Comparison of ENCODE assay signal across 2 cellular contexts in the genomic region with DNA sequence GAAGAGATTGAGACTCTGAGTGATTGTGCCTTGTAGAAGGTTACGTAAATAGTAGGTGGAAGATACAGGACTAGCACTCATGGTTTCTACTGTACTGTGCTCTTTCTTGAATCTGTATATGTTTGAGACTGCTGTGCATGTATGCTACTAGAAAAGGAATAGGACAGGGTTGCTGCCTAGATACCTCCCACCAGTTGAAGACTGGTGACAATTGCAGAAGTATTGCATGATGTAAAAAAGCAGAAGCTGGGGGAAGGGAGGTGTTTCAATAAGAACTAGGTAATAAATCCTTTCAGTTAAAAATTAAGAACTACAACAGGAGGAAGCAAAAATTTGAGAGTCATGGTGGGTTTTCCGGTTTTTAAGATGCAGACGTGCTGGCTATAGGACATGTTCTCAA.
TF ChIP-seq lines count a peak whose summit lies in the region.

No MANE protein-coding gene starts in this region.

TF ChIP-seq in K562, 482 proteins besides CTCF, POLR2A, EP300 and RAD21 (continued from another document and continues in another):
- TF ChIP-seq, protein P1, sequence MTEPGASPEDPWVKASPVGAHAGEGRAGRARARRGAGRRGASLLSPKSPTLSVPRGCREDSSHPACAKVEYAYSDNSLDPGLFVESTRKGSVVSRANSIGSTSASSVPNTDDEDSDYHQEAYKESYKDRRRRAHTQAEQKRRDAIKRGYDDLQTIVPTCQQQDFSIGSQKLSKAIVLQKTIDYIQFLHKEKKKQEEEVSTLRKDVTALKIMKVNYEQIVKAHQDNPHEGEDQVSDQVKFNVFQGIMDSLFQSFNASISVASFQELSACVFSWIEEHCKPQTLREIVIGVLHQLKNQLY (CRISPR knock-in tag; conservative IDR thresholded peaks at IDR 0.05): no peak
- TF ChIP-seq, protein P2, sequence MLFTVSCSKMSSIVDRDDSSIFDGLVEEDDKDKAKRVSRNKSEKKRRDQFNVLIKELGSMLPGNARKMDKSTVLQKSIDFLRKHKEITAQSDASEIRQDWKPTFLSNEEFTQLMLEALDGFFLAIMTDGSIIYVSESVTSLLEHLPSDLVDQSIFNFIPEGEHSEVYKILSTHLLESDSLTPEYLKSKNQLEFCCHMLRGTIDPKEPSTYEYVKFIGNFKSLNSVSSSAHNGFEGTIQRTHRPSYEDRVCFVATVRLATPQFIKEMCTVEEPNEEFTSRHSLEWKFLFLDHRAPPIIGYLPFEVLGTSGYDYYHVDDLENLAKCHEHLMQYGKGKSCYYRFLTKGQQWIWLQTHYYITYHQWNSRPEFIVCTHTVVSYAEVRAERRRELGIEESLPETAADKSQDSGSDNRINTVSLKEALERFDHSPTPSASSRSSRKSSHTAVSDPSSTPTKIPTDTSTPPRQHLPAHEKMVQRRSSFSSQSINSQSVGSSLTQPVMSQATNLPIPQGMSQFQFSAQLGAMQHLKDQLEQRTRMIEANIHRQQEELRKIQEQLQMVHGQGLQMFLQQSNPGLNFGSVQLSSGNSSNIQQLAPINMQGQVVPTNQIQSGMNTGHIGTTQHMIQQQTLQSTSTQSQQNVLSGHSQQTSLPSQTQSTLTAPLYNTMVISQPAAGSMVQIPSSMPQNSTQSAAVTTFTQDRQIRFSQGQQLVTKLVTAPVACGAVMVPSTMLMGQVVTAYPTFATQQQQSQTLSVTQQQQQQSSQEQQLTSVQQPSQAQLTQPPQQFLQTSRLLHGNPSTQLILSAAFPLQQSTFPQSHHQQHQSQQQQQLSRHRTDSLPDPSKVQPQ (CRISPR knock-in tag; IDR thresholded peaks at IDR 0.05; ENCODE audit: borderline replicate concordance): no peak
- TF ChIP-seq RFX7 (CRISPR knock-in tag; IDR thresholded peaks at IDR 0.05) (no peak), SOX6 (IDR thresholded peaks at IDR 0.05) (peak; percentile 21; the same call in 1 of the 2 replicates), KLF16 (IDR thresholded peaks at IDR 0.05) (no peak), CEBPG (CRISPR knock-in tag; IDR thresholded peaks at IDR 0.05) (peak; percentile 79), CEBPG (tag; conservative IDR thresholded peaks at IDR 0.05 in 1 of 2, IDR thresholded peaks at IDR 0.05 in 1 of 2) (peak; percentile 52 to 83), FOXK2 (conservative IDR thresholded peaks at IDR 0.05 in 1 of 2, IDR thresholded peaks at IDR 0.05 in 1 of 2; ENCODE audit: low read depth in 2 of 2) (no peak), SRSF9 (IDR thresholded peaks at IDR 0.05; ENCODE audit: borderline replicate concordance, low read depth, low read length) (no peak), ZNF274 (IDR thresholded peaks at IDR 0.05; ENCODE audit: borderline replicate concordance, low read depth, low read length) (no peak), TRIM24 (IDR thresholded peaks at IDR 0.05) (peak; percentile 72 to 84; a peak in 2 of 4 replicates), HDGF (IDR thresholded peaks at IDR 0.05) (no peak), YBX1 (IDR thresholded peaks at IDR 0.05) (no peak), NUFIP1 (IDR thresholded peaks at IDR 0.05; ENCODE audit: partially characterized antibody) (no peak), RNF2 (IDR thresholded peaks at IDR 0.05) (peak; percentile 59; the same call in 1 of the 2 replicates), DMBX1 (CRISPR knock-in tag; IDR thresholded peaks at IDR 0.05; ENCODE audit: borderline replicate concordance) (no peak)
- TF ChIP-seq, protein P3, sequence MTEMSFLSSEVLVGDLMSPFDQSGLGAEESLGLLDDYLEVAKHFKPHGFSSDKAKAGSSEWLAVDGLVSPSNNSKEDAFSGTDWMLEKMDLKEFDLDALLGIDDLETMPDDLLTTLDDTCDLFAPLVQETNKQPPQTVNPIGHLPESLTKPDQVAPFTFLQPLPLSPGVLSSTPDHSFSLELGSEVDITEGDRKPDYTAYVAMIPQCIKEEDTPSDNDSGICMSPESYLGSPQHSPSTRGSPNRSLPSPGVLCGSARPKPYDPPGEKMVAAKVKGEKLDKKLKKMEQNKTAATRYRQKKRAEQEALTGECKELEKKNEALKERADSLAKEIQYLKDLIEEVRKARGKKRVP (CRISPR knock-in tag; IDR thresholded peaks at IDR 0.05): peak; percentile 95
- TF ChIP-seq, protein P4, sequence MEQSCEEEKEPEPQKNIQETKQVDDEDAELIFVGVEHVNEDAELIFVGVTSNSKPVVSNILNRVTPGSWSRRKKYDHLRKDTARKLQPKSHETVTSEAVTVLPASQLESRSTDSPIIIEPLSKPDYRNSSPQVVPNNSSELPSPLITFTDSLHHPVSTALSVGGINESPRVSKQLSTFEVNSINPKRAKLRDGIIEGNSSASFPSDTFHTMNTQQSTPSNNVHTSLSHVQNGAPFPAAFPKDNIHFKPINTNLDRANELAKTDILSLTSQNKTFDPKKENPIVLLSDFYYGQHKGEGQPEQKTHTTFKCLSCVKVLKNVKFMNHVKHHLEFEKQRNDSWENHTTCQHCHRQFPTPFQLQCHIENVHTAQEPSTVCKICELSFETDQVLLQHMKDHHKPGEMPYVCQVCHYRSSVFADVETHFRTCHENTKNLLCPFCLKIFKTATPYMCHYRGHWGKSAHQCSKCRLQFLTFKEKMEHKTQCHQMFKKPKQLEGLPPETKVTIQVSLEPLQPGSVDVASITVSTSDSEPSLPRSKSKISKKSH (CRISPR knock-in tag; IDR thresholded peaks at IDR 0.05): no peak
- TF ChIP-seq, protein P5, sequence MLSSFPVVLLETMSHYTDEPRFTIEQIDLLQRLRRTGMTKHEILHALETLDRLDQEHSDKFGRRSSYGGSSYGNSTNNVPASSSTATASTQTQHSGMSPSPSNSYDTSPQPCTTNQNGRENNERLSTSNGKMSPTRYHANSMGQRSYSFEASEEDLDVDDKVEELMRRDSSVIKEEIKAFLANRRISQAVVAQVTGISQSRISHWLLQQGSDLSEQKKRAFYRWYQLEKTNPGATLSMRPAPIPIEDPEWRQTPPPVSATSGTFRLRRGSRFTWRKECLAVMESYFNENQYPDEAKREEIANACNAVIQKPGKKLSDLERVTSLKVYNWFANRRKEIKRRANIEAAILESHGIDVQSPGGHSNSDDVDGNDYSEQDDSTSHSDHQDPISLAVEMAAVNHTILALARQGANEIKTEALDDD (IDR thresholded peaks at IDR 0.05): no peak
- TF ChIP-seq, protein P6, sequence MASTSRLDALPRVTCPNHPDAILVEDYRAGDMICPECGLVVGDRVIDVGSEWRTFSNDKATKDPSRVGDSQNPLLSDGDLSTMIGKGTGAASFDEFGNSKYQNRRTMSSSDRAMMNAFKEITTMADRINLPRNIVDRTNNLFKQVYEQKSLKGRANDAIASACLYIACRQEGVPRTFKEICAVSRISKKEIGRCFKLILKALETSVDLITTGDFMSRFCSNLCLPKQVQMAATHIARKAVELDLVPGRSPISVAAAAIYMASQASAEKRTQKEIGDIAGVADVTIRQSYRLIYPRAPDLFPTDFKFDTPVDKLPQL (IDR thresholded peaks at IDR 0.05; ENCODE audit: extremely low read depth, insufficient read length): no peak

TF ChIP-seq in GM23338, 12 proteins besides CTCF, POLR2A, EP300 and RAD21 (continued from another document):
- TF ChIP-seq EZH2phosphoT487 (IDR thresholded peaks at IDR 0.05; ENCODE audit: unreplicated experiment): no peak
